ENCODE assay signal across 10 cellular contexts in genomic region chr21:28632718-28633408, GRCh38.
DNase-seq lines count a peak whose midpoint lies in the region; TF ChIP-seq lines count a peak whose summit lies in the region.
"Had no signal": no experiment of that assay in that cellular context is flagged by ENCODE, and none has a peak within 500 bp of the region (broad histone marks: within the 10 kb centered on the region; RNA-seq: fewer than 3 reads in every experiment).

No MANE protein-coding gene starts in this region.

- peak; percentile 74 for DNase-seq in NCI-H226
- no peak for DNase-seq in chondrocyte (ENCODE audit: low spot score)
- peak; percentile 74 for DNase-seq in iris pigment epithelial cell (ENCODE audit: low read depth)
- no peak for DNase-seq in transverse colon
- DNase-seq in NOMO-1 (lab: John Stamatoyannopoulos, UW; ENCODE audit: unreplicated experiment in 2 of 2): no peak
- no peak for DNase-seq in activated CD8-positive, alpha-beta memory T cell treated with anti-CD3 and anti-CD28 coated beads, Interleukin-2, amount 50 U/mL, for 48 hours
- DNase-seq in GM10266 (ENCODE audit: extremely low spot score): no peak
- DNase-seq: hippocampal formation, NCI-H187, T-helper 2 cell had no signal

- H3K27me3 Mint-ChIP-seq in chondrocyte (ENCODE audit: low read depth): no peaks in the 10 kb centered on the region

- peaks cover 0 to 6% (median 0%) of the 10 kb centered on the region in 4 donors for H3K4me1 ChIP-seq in transverse colon

- in situ Hi-C loops in transverse colon (cut with MboI; ENCODE audit: low pct_ligation_motif_present in 1 of 4, low pct_unique_long_range_greater_than_20kb in 1 of 4, low sequenced_read_pairs in 3 of 4): no loop called here

- TF ChIP-seq EP300 in transverse colon (IDR thresholded peaks at IDR 0.05; ENCODE audit: low read depth): no peak

- no peaks in the 10 kb centered on the region for H3K27me3 ChIP-seq in transverse colon

- intact Hi-C loops in transverse colon (cut with DNase I; ENCODE audit: low total_unique reads): no loop called here

- peaks cover 58% of the 10 kb centered on the region for H3K4me1 Mint-ChIP-seq in chondrocyte (ENCODE audit: low read depth)

- no peaks in the 10 kb centered on the region for H3K9me3 ChIP-seq in transverse colon

- H3K36me3 Mint-ChIP-seq in chondrocyte (ENCODE audit: low read depth): no peaks in the 10 kb centered on the region

- H3K27ac Mint-ChIP-seq in chondrocyte (ENCODE audit: unreplicated experiment): peak overlapping the region; percentile 25

- no peak overlapping the region for H3K4me3 ChIP-seq in transverse colon

- H3K9me3 Mint-ChIP-seq in chondrocyte (ENCODE audit: low read depth): no peaks in the 10 kb centered on the region

- no peak overlapping the region for H3K4me3 Mint-ChIP-seq in chondrocyte (ENCODE audit: unreplicated experiment)

- TF ChIP-seq CTCF in chondrocyte (IDR thresholded peaks at IDR 0.05): no peak
- no peak for TF ChIP-seq CTCF in transverse colon (IDR thresholded peaks at IDR 0.05)
- TF ChIP-seq CTCF in GM10266 (IDR thresholded peaks at IDR 0.05; ENCODE audit: control insufficient read depth, insufficient read depth, low read depth, missing control alignments): no peak

- no peak for TF ChIP-seq POLR2A in transverse colon (IDR thresholded peaks at IDR 0.05)

- WGBS in transverse colon (ENCODE audit: low coverage in 1 of 2), 2 donors: 50 to 61% methylated on average over 2 to 3 of the region's 3 CpGs

- H3K27ac ChIP-seq in transverse colon: peak overlapping the region; percentile 2 to 33 (median 6)

- no peaks in the 10 kb centered on the region for H3K36me3 ChIP-seq in transverse colon

Comparison
In these comparisons a context has a peak if more than half of its experiments do, and no peak if none do; other contexts are left out.
1. DNase-seq: peak in NCI-H226 (single experiment) and iris pigment epithelial cell (single experiment); none in chondrocyte (single experiment), transverse colon (single experiment), NOMO-1 (0 of 2), activated CD8-positive, alpha-beta memory T cell treated with anti-CD3 and anti-CD28 coated beads, Interleukin-2, amount 50 U/mL, for 48 hours (single experiment) and GM10266 (single experiment).